ENCODE assay signal across 9 cellular contexts in the genomic region with DNA sequence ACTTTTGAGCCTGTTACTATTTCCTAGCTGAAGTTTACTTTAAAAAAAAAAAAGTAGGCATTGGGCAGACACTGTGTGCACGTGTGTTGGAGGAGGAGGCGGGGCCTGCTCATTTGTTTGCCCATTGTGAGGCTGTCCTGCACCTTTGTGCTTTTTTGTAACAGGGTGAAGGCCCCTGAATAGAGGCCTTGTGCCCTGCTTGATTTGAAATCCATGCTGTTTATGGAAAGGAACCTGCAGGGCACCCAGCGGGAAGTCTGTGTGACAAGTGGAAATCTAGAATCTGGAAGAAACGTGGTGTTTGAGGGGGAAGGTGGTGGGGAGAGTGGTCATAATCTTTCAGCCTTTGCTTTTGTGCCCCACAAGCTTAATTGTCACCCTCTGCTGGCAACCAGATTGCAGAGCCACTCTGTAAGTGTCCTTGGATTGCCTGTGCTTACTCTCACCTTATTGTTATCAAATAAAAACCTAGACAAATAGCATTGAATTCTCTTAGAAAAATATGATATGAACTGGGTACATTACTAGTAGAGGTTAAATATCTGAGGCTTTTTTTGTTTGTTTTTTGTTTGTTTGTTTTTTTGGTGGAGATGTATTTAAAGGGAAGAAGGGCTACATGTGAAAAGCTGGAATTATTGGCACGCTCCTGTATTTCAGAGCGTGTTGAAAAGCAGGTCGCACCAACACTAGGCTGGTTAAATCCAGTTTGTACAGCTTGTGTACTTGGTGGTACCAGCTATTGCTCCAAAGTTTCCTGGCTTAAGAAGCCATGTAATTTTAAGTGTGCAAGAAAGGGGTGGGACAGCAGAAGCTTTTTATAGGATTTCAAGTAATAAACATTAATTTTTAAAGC.
A peak's percentile ranks its signal among the peaks of the same experiment; 100 is the strongest.
DNase-seq lines count a peak whose midpoint lies in the region; ATAC-seq, FAIRE-seq and TF ChIP-seq lines count a peak whose summit lies in the region.
"Had no signal": no experiment of that assay in that cellular context is flagged by ENCODE, and none has a peak within 500 bp of the region (broad histone marks: within the 10 kb centered on the region; RNA-seq: fewer than 3 reads in every experiment).

No MANE protein-coding gene starts in this region.

- H3K79me2 ChIP-seq in H9 (ENCODE audit: insufficient read depth, low read length): peaks cover 7% of the 10 kb centered on the region; the same call in 1 of the 2 replicates

- H3K4me3 ChIP-seq in epithelial cell of esophagus (ENCODE audit: low read length) (peak overlapping the region; percentile 25), pancreas (peak overlapping the region in 1 of 4 donors; percentile 5), coronary artery (no peak overlapping the region), sigmoid colon (no peak overlapping the region)

- no peak overlapping the region for H2BK20ac ChIP-seq in H9 (ENCODE audit: low read depth, low read length, poor library complexity, severe bottlenecking)

- H3K4me1 Mint-ChIP-seq in H9: peaks cover 42 to 49% of the 10 kb centered on the region in 2 experiments

- no peak overlapping the region for H4K91ac ChIP-seq in H9 (ENCODE audit: insufficient read length, low read depth, low read length)

- no peak overlapping the region for H3K18ac ChIP-seq in H9 (ENCODE audit: insufficient read length, low read depth, low read length)

- H3K23me2 ChIP-seq in H9 (ENCODE audit: insufficient read length, low read depth, low read length, poor library complexity, severe bottlenecking): no peaks in the 10 kb centered on the region

- no peak overlapping the region for H3K14ac ChIP-seq in H9 (ENCODE audit: insufficient read depth, low read length)

- no peak overlapping the region for H3K4me3 Mint-ChIP-seq in H9

- TF ChIP-seq POLR2A in sigmoid colon (IDR thresholded peaks at IDR 0.05): no peak

- H3K27ac ChIP-seq in H9 (ENCODE audit: insufficient read length, low read depth, low read length): no peak overlapping the region
- peak overlapping the region; percentile 7 to 84 (median 70) for H3K27ac ChIP-seq in pancreas
- H3K27ac ChIP-seq in coronary artery: no peak overlapping the region
- H3K27ac ChIP-seq in sigmoid colon: no peak overlapping the region

- no peak overlapping the region for H2BK15ac ChIP-seq in H9 (ENCODE audit: low read depth, low read length)

- H4K20me1 ChIP-seq in H9 (ENCODE audit: control insufficient read depth, insufficient read depth, insufficient read length): no peaks in the 10 kb centered on the region

- no peaks in the 10 kb centered on the region for H3K79me1 ChIP-seq in H9 (ENCODE audit: insufficient read depth, low read depth, low read length, poor library complexity, severe bottlenecking)

- intact Hi-C loops in pancreas (cut with DNase I) (no loop called here), sigmoid colon (cut with DNase I) (no loop called here)

- H2AFZ ChIP-seq in H9 (ENCODE audit: low read length): no peak overlapping the region

- no peak overlapping the region for H2BK12ac ChIP-seq in H9 (ENCODE audit: insufficient read length, low read depth, low read length)

- WGBS in H9 (ENCODE audit: extremely low coverage, insufficient read length, low lambda C conversion rate): no CpG with 5 or more reads among the region's 7 CpGs
- 9 to 11% methylated on average over 7 of the region's 7 CpGs for WGBS in pancreas, 2 donors
- 13 to 57% methylated on average over 7 of the region's 7 CpGs for WGBS in sigmoid colon, 2 donors

- no peak for FAIRE-seq in pancreas (lab: Jason Lieb, UNC)

- H3K9me3 ChIP-seq in H9 (ENCODE audit: control insufficient read depth, low read depth, low read length) (no peaks in the 10 kb centered on the region), pancreas (no peaks in the 10 kb centered on the region), sigmoid colon (no peaks in the 10 kb centered on the region)

- no peaks in the 10 kb centered on the region for H3K36me3 ChIP-seq in pancreas
- H3K36me3 ChIP-seq in sigmoid colon: no peaks in the 10 kb centered on the region

- H3K27me3 ChIP-seq in H9 (ENCODE audit: insufficient read depth, low read length) (no peaks in the 10 kb centered on the region), pancreas (no peaks in the 10 kb centered on the region), sigmoid colon (no peaks in the 10 kb centered on the region)

- TF ChIP-seq CTCF in H9 (conservative IDR thresholded peaks at IDR 0.05): peak; percentile 48; the same call in 2 of the 3 replicates
- no peak for TF ChIP-seq CTCF in epithelial cell of esophagus (IDR thresholded peaks at IDR 0.05; ENCODE audit: insufficient read depth, low read depth, low read length, missing control alignments)
- TF ChIP-seq CTCF in pancreas (IDR thresholded peaks at IDR 0.05): no peak
- no peak for TF ChIP-seq CTCF in coronary artery (IDR thresholded peaks at IDR 0.05)
- TF ChIP-seq CTCF in sigmoid colon (IDR thresholded peaks at IDR 0.05): no peak

- ATAC-seq in pancreas: peak; percentile 88 to 93 (median 90)
- ATAC-seq in GM18520 (IDR thresholded peaks at IDR 0.05; ENCODE audit: unreplicated experiment): no peak
- no peak for ATAC-seq in HG02571 (IDR thresholded peaks at IDR 0.05; ENCODE audit: unreplicated experiment)

- no peak overlapping the region for H3K56ac ChIP-seq in H9 (ENCODE audit: insufficient read length, low read depth, low read length)

- peak overlapping the region in 2 of 3 experiments; percentile 65 to 88; a peak in 6 of 7 replicates for H3K27ac Mint-ChIP-seq in H9

- H2BK120ac ChIP-seq in H9 (ENCODE audit: low read depth, low read length, poor library complexity, severe bottlenecking): no peak overlapping the region

- H4K8ac ChIP-seq in H9 (replicated peaks; ENCODE audit: insufficient read length, low read depth, low read length): no peak overlapping the region

- no peak overlapping the region for H2BK5ac ChIP-seq in H9 (ENCODE audit: insufficient read length, low read length)

- H3K36me3 Mint-ChIP-seq in H9 (ENCODE audit: insufficient read depth in 1 of 3, low read depth in 3 of 3): peaks cover 3 to 11% (median 8%) of the 10 kb centered on the region in 3 experiments; a peak in 6 of 7 replicates

- no peak for TF ChIP-seq EP300 in sigmoid colon (IDR thresholded peaks at IDR 0.05)

- peak overlapping the region; percentile 2 for H3K4me2 ChIP-seq in H9 (ENCODE audit: insufficient read depth, insufficient read length, low read length)

- no peak overlapping the region for H4K5ac ChIP-seq in H9 (ENCODE audit: insufficient read length, low read depth, low read length)

- no peak overlapping the region for H3K23ac ChIP-seq in H9 (ENCODE audit: insufficient read length, low read depth, low read length)

- H3K4me1 ChIP-seq in H9 (ENCODE audit: insufficient read depth, low read length) (peaks cover 4% of the 10 kb centered on the region; the same call in 1 of the 2 replicates), pancreas (peaks cover 20 to 42% (median 38%) of the 10 kb centered on the region in 3 donors), sigmoid colon (peaks cover 0 to 47% (median 36%) of the 10 kb centered on the region in 4 donors)

- DNase-seq in H9 (peak; percentile 48), NCI-H510A (lab: John Stamatoyannopoulos, UW) (peak; percentile 26), epithelial cell of esophagus (ENCODE audit: low read depth) (peak; percentile 47), pancreas (peak in 4 of 6 donors; percentile 66 to 81 (median 72)), coronary artery (ENCODE audit: low spot score) (no peak), sigmoid colon (no peak)
- DNase-seq: HCEC 1CT had no signal

- no peak overlapping the region for H2AK5ac ChIP-seq in H9 (ENCODE audit: insufficient read length, low read length)

- no peaks in the 10 kb centered on the region for H3K9me3 Mint-ChIP-seq in H9

- H3K4ac ChIP-seq in H9 (ENCODE audit: low read depth, low read length): no peak overlapping the region

- H3K27me3 Mint-ChIP-seq in H9 (ENCODE audit: low read depth): no peaks in the 10 kb centered on the region

- no peak overlapping the region for H3T11ph ChIP-seq in H9 (ENCODE audit: low read length)

- H3K9ac ChIP-seq in H9 (ENCODE audit: extremely low read depth, insufficient read length, low read length): no peak overlapping the region

Comparison
In these comparisons a context has a peak if more than half of its experiments do, and no peak if none do; other contexts are left out.
1. DNase-seq: peak in H9 (single experiment), NCI-H510A (single experiment), epithelial cell of esophagus (single experiment) and pancreas (4 of 6); none in coronary artery (single experiment) and sigmoid colon (single experiment).
2. H3K27ac ChIP-seq: peak in pancreas (4 of 4); none in H9 (single experiment), coronary artery (0 of 2) and sigmoid colon (0 of 4).
3. ATAC-seq: peak in pancreas (4 of 4); none in GM18520 (single experiment) and HG02571 (single experiment).